ENCODE assay signal across 18 cellular contexts in genomic region chr10:84539244-84539643, GRCh38.
DNase-seq lines count a peak whose midpoint lies in the region; ATAC-seq and TF ChIP-seq lines count a peak whose summit lies in the region.
"Had no signal": no experiment of that assay in that cellular context is flagged by ENCODE, and none has a peak within 500 bp of the region (broad histone marks: within the 10 kb centered on the region; RNA-seq: fewer than 3 reads in every experiment).

No MANE protein-coding gene starts in this region.

- H3K4me2 ChIP-seq in fibroblast of lung (ENCODE audit: extremely low read depth, insufficient read depth, low read length) (no peak overlapping the region), smooth muscle cell (no peak overlapping the region)
- H3K4me2 ChIP-seq: GM23338 had no signal

- H3K36me3 ChIP-seq in fibroblast of lung (ENCODE audit: control insufficient read depth, insufficient read depth, low read length) (no peaks in the 10 kb centered on the region), smooth muscle cell (ENCODE audit: low read depth) (no peaks in the 10 kb centered on the region)

- ATAC-seq in SK-N-SH treated with all-trans-retinoic acid at 6 μM for 48 hours (peak; percentile 36), HG02973 (IDR thresholded peaks at IDR 0.05; ENCODE audit: unreplicated experiment) (no peak), GM18870 (IDR thresholded peaks at IDR 0.05; ENCODE audit: unreplicated experiment) (no peak), HG02884 (IDR thresholded peaks at IDR 0.05; ENCODE audit: unreplicated experiment) (no peak)
- ATAC-seq: GM23338 had no signal

- H3K79me2 ChIP-seq in fibroblast of lung (ENCODE audit: control insufficient read depth, insufficient read depth, low read length) (no peaks in the 10 kb centered on the region), smooth muscle cell (ENCODE audit: low read depth) (no peaks in the 10 kb centered on the region)

- H3K4me3 ChIP-seq in fibroblast of lung (replicated peaks in 1 of 4; ENCODE audit: control extremely low read depth in 1 of 4, insufficient read depth in 1 of 4, low read depth in 3 of 4, low read length in 4 of 4) (no peak overlapping the region), smooth muscle cell (no peak overlapping the region)
- H3K4me3 ChIP-seq: GM23338, testis had no signal

- H3K9ac ChIP-seq in fibroblast of lung (ENCODE audit: insufficient read depth, low read length): no peak overlapping the region
- H3K9ac ChIP-seq in smooth muscle cell (ENCODE audit: low read depth): peak overlapping the region; percentile 57

- H3K9me3 ChIP-seq in fibroblast of lung (ENCODE audit: control insufficient read depth, insufficient read depth, low read depth, low read length) (no peaks in the 10 kb centered on the region), smooth muscle cell (replicated peaks; ENCODE audit: low read depth) (no peaks in the 10 kb centered on the region)
- H3K9me3 ChIP-seq: testis had no signal

- H2AFZ ChIP-seq in fibroblast of lung (ENCODE audit: low read length) (no peak overlapping the region), smooth muscle cell (ENCODE audit: low read depth) (no peak overlapping the region)

- no peak for TF ChIP-seq CTCF in fibroblast of lung (conservative IDR thresholded peaks at IDR 0.05 in 1 of 2, IDR thresholded peaks at IDR 0.05 in 1 of 2; ENCODE audit: low read depth in 1 of 2, low read length in 2 of 2)
- TF ChIP-seq CTCF in smooth muscle cell (IDR thresholded peaks at IDR 0.05; ENCODE audit: borderline replicate concordance, insufficient read depth, poor library complexity, severe bottlenecking): no peak

- DNase-seq in DMS 273 (lab: John Stamatoyannopoulos, UW; ENCODE audit: unreplicated experiment) (peak; percentile 4), DMS 273 treated with DMSO at 0.1 percent for 48 hours (lab: John Stamatoyannopoulos, UW) (no peak), fibroblast of lung (ENCODE audit: low read depth in 2 of 2) (peak in 1 of 2 donors; percentile 37), smooth muscle cell (lab: John Stamatoyannopoulos, UW; ENCODE audit: unreplicated experiment) (no peak)
- DNase-seq: activated CD4-positive, CD25-positive, alpha-beta regulatory T cell treated with anti-CD3 and anti-CD28 coated beads, Interleukin-2, amount 50 U/mL, for 72 hours; activated effector memory CD4-positive, alpha-beta T cell treated with Interleukin-2 at 50 U/mL for 16 hours; endodermal cell; KG1; NCI-H1105 treated with DMSO at 0.1 percent for 48 hours; NCI-H2171; NCI-H82; testis had no signal

- peak overlapping the region; percentile 78 for H3K27ac ChIP-seq in fibroblast of lung (ENCODE audit: insufficient read depth, low read length)
- H3K27ac ChIP-seq in smooth muscle cell (ENCODE audit: low read depth): peak overlapping the region; percentile 80
- H3K27ac ChIP-seq: 22Rv1, testis had no signal

- H3K27me3 ChIP-seq in fibroblast of lung (ENCODE audit: control insufficient read depth, insufficient read depth, low read length) (no peaks in the 10 kb centered on the region), smooth muscle cell (ENCODE audit: low read depth) (no peaks in the 10 kb centered on the region)
- H3K27me3 ChIP-seq: testis had no signal

- H3F3A ChIP-seq in smooth muscle cell (ENCODE audit: low read depth): no peaks in the 10 kb centered on the region

- H3K4me1 ChIP-seq in fibroblast of lung (ENCODE audit: control insufficient read depth, extremely low read depth, insufficient read depth, low read length) (peaks cover 7% of the 10 kb centered on the region), smooth muscle cell (ENCODE audit: low read depth) (no peaks in the 10 kb centered on the region)

- 85% methylated on average over 2 of the region's 2 CpGs for WGBS in smooth muscle cell (ENCODE audit: low lambda C conversion rate)

- H4K20me1 ChIP-seq in fibroblast of lung (ENCODE audit: control insufficient read depth, extremely low read depth, insufficient read depth, low read length): no peaks in the 10 kb centered on the region
- H4K20me1 ChIP-seq in smooth muscle cell (ENCODE audit: low read depth): no peaks in the 10 kb centered on the region

TF ChIP-seq in SK-N-SH treated with all-trans-retinoic acid at 6 μM for 48 hours, 23 proteins besides CTCF, POLR2A, EP300 and RAD21:
- no peak for TF ChIP-seq CSDC2 (CRISPR knock-in tag; IDR thresholded peaks at IDR 0.05)
- no peak for TF ChIP-seq GLIS3 (CRISPR knock-in tag; IDR thresholded peaks at IDR 0.05)
- TF ChIP-seq SNAI2 (CRISPR knock-in tag; IDR thresholded peaks at IDR 0.05): no peak
- TF ChIP-seq CREB5 (CRISPR knock-in tag; IDR thresholded peaks at IDR 0.05; ENCODE audit: low read depth): 0 out of 2 replicates have a peak, but pooled peaks have one; percentile 18
- TF ChIP-seq ISL1 (CRISPR knock-in tag; IDR thresholded peaks at IDR 0.05): peak; percentile 64
